ENCODE assay signal across 11 cellular contexts in the genomic region with DNA sequence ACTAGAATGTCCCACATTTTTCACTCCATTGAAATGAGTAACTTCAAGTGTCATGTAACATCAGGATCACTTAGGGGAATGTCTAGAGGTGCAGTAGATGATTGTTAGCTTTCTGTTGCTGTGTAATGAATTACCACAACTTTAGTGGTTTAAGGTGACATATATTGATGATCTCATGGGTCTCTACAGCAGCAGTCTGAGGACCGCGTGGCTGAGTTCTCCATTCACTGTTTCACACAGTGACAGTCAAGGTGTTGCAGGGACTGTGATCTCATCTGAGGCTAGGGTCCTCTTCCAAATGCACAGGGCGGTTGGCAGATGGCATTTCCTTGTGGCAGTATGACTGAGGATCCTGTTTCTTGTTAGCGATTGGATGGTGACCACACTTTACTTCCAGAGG.
DNase-seq lines count a peak whose midpoint lies in the region; ATAC-seq and TF ChIP-seq lines count a peak whose summit lies in the region.
"Had no signal": no experiment of that assay in that cellular context is flagged by ENCODE, and none has a peak within 500 bp of the region (broad histone marks: within the 10 kb centered on the region; RNA-seq: fewer than 3 reads in every experiment).

No MANE protein-coding gene starts in this region.

- H3K27ac ChIP-seq in effector memory CD4-positive, alpha-beta T cell (ENCODE audit: insufficient read depth, low read length, poor library complexity, severe bottlenecking), result peak overlapping the region; percentile 83
- H3K27ac ChIP-seq: A549, GM23248, SJSA1 had no signal

- CTCF ChIA-PET in activated CD4-positive, alpha-beta T cell treated with anti-CD3 and anti-CD28 coated beads for 36 hours (lab: Charles Lee), result interaction anchor here (1.4 to 1.6 kb wide), 3 partner anchors 64 to 168 kb away, joined by 3 read pairs; no protein-coding TSS in a partner anchor

- intact Hi-C loops in activated CD4-positive, alpha-beta T cell treated with anti-CD3 and anti-CD28 coated beads for 36 hours (cut with DNase I, micrococcal nuclease), result loop anchor here (2.0 to 10.0 kb wide), 5 partner anchors 61 to 181 kb away; partner anchors contain the start of gene SLC25A26 (in 1 of the 2)
- intact Hi-C loops in posterior cingulate gyrus (cut with DNase I), result no loop called here

- peaks cover 24% of the 10 kb centered on the region for H3K36me3 Mint-ChIP-seq in activated CD4-positive, alpha-beta T cell treated with anti-CD3 and anti-CD28 coated beads for 36 hours (ENCODE audit: low read depth)
- H3K36me3 Mint-ChIP-seq in glutamatergic neuron (ENCODE audit: unreplicated experiment), result no peaks in the 10 kb centered on the region

- peaks cover 8% of the 10 kb centered on the region for H3K9me3 Mint-ChIP-seq in activated CD4-positive, alpha-beta T cell treated with anti-CD3 and anti-CD28 coated beads for 36 hours (ENCODE audit: low read depth)
- H3K9me3 Mint-ChIP-seq in stimulated activated naive CD8-positive, alpha-beta T cell treated with anti-CD3 and anti-CD28 coated beads, Interleukin-15, amount 100 ng/mL, for 72 hours, result peaks cover 0 to 4% of the 10 kb centered on the region in 2 donors
- no peaks in the 10 kb centered on the region for H3K9me3 Mint-ChIP-seq in glutamatergic neuron (ENCODE audit: unreplicated experiment)

- H3K4me1 ChIP-seq in effector memory CD4-positive, alpha-beta T cell (ENCODE audit: control insufficient read depth, insufficient read depth, low read length, poor library complexity, severe bottlenecking), result peaks cover 36% of the 10 kb centered on the region
- H3K4me1 ChIP-seq: A549, SJSA1 had no signal

- TF ChIP-seq CTCF in glutamatergic neuron (IDR thresholded peaks at IDR 0.05; ENCODE audit: partially characterized antibody, unreplicated experiment), result no peak

- no peaks in the 10 kb centered on the region for H3K36me3 ChIP-seq in effector memory CD4-positive, alpha-beta T cell (ENCODE audit: control insufficient read depth, insufficient read depth, low read length)
- H3K36me3 ChIP-seq: SJSA1 had no signal

- peak; percentile 70 for DNase-seq in activated CD4-positive, alpha-beta T cell treated with anti-CD3 and anti-CD28 coated beads for 36 hours
- no peak for DNase-seq in activated CD4-positive, alpha-beta T cell treated with anti-CD3 and anti-CD28 coated beads for 1 hour
- DNase-seq in T-helper 1 cell, result peak in 4 of 5 donors; percentile 33 to 75 (median 40)
- peak; percentile 24 to 63 (median 41) for DNase-seq in effector memory CD4-positive, alpha-beta T cell
- peak; percentile 15 to 58 for DNase-seq in stimulated activated naive CD8-positive, alpha-beta T cell treated with anti-CD3 and anti-CD28 coated beads, Interleukin-15, amount 100 ng/mL, for 72 hours
- DNase-seq in NCI-H2029 (lab: John Stamatoyannopoulos, UW), result no peak
- DNase-seq in posterior cingulate gyrus, result no peak
- no peak for DNase-seq in glutamatergic neuron
- DNase-seq: GM23248 had no signal

- H3K4me1 Mint-ChIP-seq in activated CD4-positive, alpha-beta T cell treated with anti-CD3 and anti-CD28 coated beads for 36 hours, result peaks cover 74% of the 10 kb centered on the region
- peaks cover 48% of the 10 kb centered on the region for H3K4me1 Mint-ChIP-seq in stimulated activated naive CD8-positive, alpha-beta T cell treated with anti-CD3 and anti-CD28 coated beads, Interleukin-15, amount 100 ng/mL, for 72 hours
- peaks cover 20% of the 10 kb centered on the region for H3K4me1 Mint-ChIP-seq in glutamatergic neuron (ENCODE audit: low read depth, unreplicated experiment)

- no peak overlapping the region for H3K4me3 ChIP-seq in effector memory CD4-positive, alpha-beta T cell (ENCODE audit: insufficient read depth, low read depth, low read length, poor library complexity, severe bottlenecking)
- H3K4me3 ChIP-seq: A549, GM23248, SJSA1 had no signal

- no peaks in the 10 kb centered on the region for H3K9me3 ChIP-seq in effector memory CD4-positive, alpha-beta T cell (ENCODE audit: control insufficient read depth, low read length)
- H3K9me3 ChIP-seq: A549, SJSA1 had no signal

- peak overlapping the region; percentile 93 for H3K27ac Mint-ChIP-seq in activated CD4-positive, alpha-beta T cell treated with anti-CD3 and anti-CD28 coated beads for 36 hours
- peak overlapping the region; percentile 99 for H3K27ac Mint-ChIP-seq in stimulated activated naive CD8-positive, alpha-beta T cell treated with anti-CD3 and anti-CD28 coated beads, Interleukin-15, amount 100 ng/mL, for 72 hours
- no peak overlapping the region for H3K27ac Mint-ChIP-seq in glutamatergic neuron (ENCODE audit: unreplicated experiment)

- POLR2A ChIA-PET in activated CD4-positive, alpha-beta T cell treated with anti-CD3 and anti-CD28 coated beads for 36 hours (lab: Charles Lee), result interaction anchor here (0.6 to 1.4 kb wide), 3 partner anchors 15 to 166 kb away, joined by 3 to 4 read pairs (median 4); no protein-coding TSS in a partner anchor

- no peaks in the 10 kb centered on the region for H3K27me3 ChIP-seq in effector memory CD4-positive, alpha-beta T cell (replicated peaks; ENCODE audit: control insufficient read depth, insufficient read depth, low read length, poor library complexity, severe bottlenecking)
- H3K27me3 ChIP-seq: SJSA1 had no signal

- H3K4me3 Mint-ChIP-seq in activated CD4-positive, alpha-beta T cell treated with anti-CD3 and anti-CD28 coated beads for 36 hours, result peak overlapping the region; percentile 31
- peak overlapping the region in 1 of 2 donors; percentile 21 for H3K4me3 Mint-ChIP-seq in stimulated activated naive CD8-positive, alpha-beta T cell treated with anti-CD3 and anti-CD28 coated beads, Interleukin-15, amount 100 ng/mL, for 72 hours
- H3K4me3 Mint-ChIP-seq in glutamatergic neuron (ENCODE audit: unreplicated experiment), result no peak overlapping the region

- ATAC-seq in activated CD4-positive, alpha-beta T cell treated with anti-CD3 and anti-CD28 coated beads for 36 hours, result peak; percentile 76
- peak; percentile 90 for ATAC-seq in stimulated activated naive CD8-positive, alpha-beta T cell treated with anti-CD3 and anti-CD28 coated beads, Interleukin-15, amount 100 ng/mL, for 72 hours
- ATAC-seq: A549 had no signal

- H3K27me3 Mint-ChIP-seq in activated CD4-positive, alpha-beta T cell treated with anti-CD3 and anti-CD28 coated beads for 36 hours, result no peaks in the 10 kb centered on the region
- no peaks in the 10 kb centered on the region for H3K27me3 Mint-ChIP-seq in stimulated activated naive CD8-positive, alpha-beta T cell treated with anti-CD3 and anti-CD28 coated beads, Interleukin-15, amount 100 ng/mL, for 72 hours
- peaks cover 1% of the 10 kb centered on the region for H3K27me3 Mint-ChIP-seq in glutamatergic neuron (ENCODE audit: unreplicated experiment)

Comparison
In these comparisons a context has a peak if more than half of its experiments do, and no peak if none do; other contexts are left out.
1. DNase-seq: peak in activated CD4-positive, alpha-beta T cell treated with anti-CD3 and anti-CD28 coated beads for 36 hours (single experiment), T-helper 1 cell (4 of 5), effector memory CD4-positive, alpha-beta T cell (3 of 3) and stimulated activated naive CD8-positive, alpha-beta T cell treated with anti-CD3 and anti-CD28 coated beads, Interleukin-15, amount 100 ng/mL, for 72 hours (2 of 2); none in activated CD4-positive, alpha-beta T cell treated with anti-CD3 and anti-CD28 coated beads for 1 hour (single experiment), NCI-H2029 (single experiment), posterior cingulate gyrus (0 of 10) and glutamatergic neuron (single experiment).